17 cellular contexts compared by ENCODE assay signal in the genomic region with DNA sequence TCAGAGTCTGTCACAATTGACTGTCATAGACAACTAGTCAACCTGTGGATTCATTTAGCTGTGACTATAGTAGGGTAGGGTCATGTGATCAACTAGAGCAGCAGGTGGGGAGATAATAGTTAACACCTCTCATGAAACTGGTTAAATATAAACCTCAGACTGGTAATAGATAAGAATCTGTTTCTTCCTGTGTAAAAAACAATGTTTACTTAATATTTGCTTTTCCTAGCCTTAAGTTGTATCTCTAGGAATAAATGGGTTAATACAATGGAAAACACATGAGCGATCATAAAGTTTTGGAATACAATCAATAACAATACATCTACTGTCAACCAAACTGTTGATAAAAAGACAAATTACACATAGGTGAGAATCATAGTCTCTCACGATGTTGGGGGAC. TPM values are rescaled to one million over a fixed set of nuclear protein-coding genes. Genes with fewer than 3 reads are reported as not detected.
DNase-seq lines count a peak whose midpoint lies in the region; ATAC-seq and TF ChIP-seq lines count a peak whose summit lies in the region.
"Had no signal": no experiment of that assay in that cellular context is flagged by ENCODE, and none has a peak within 500 bp of the region (broad histone marks: within the 10 kb centered on the region; RNA-seq: fewer than 3 reads in every experiment).

No MANE protein-coding gene starts in this region.

- peaks cover 7% of the 10 kb centered on the region for H3K4me1 Mint-ChIP-seq in MCF 10A (ENCODE audit: insufficient read depth, unreplicated experiment)

- peaks cover 89% of the 10 kb centered on the region for H3K4me1 ChIP-seq in KMS-11 (ENCODE audit: low read depth, poor library complexity, severe bottlenecking)
- H3K4me1 ChIP-seq: upper lobe of left lung had no signal

- H3K27me3 ChIP-seq in KMS-11 (ENCODE audit: insufficient read depth, low read depth): no peaks in the 10 kb centered on the region
- H3K27me3 ChIP-seq: upper lobe of left lung had no signal

- POLR2A ChIA-PET in MCF 10A (lab: Yijun Ruan, JAX): no interaction called here

- no peaks in the 10 kb centered on the region for H3K79me2 ChIP-seq in KMS-11 (ENCODE audit: insufficient read depth, low read depth)

- CTCF ChIA-PET in MCF 10A (lab: Yijun Ruan, JAX): interaction anchor here (0.5 kb wide), 1 partner anchor 91 kb away, joined by 6 read pairs; no protein-coding TSS in a partner anchor

- H3K9me3 Mint-ChIP-seq in MCF 10A (ENCODE audit: unreplicated experiment): peaks cover 6% of the 10 kb centered on the region
- H3K9me3 Mint-ChIP-seq: activated T-cell treated with anti-CD3 and anti-CD28 coated beads, Interleukin-2, amount 50 U/mL, for 24 hours; stimulated activated naive CD8-positive, alpha-beta T cell treated with anti-CD3 and anti-CD28 coated beads, Interleukin-15, Interleukin-2, amounts not matched to agents 100 ng/mL and 50 ng/mL, for 24 hours had no signal

- H3K36me3 ChIP-seq in KMS-11 (ENCODE audit: insufficient read depth): no peaks in the 10 kb centered on the region
- H3K36me3 ChIP-seq: upper lobe of left lung had no signal

- H2AFZ ChIP-seq in KMS-11 (ENCODE audit: low read depth): no peak overlapping the region

- no peak overlapping the region for H3K27ac ChIP-seq in KMS-11
- H3K27ac ChIP-seq: upper lobe of left lung had no signal

- H3K4me2 ChIP-seq in KMS-11: peak overlapping the region; percentile 9; the same call in 1 of the 2 replicates

- intact Hi-C loops in cardiac septum (cut with DNase I) (no loop called here), MCF 10A (cut with micrococcal nuclease) (no loop called here)

- H3K27me3 Mint-ChIP-seq in MCF 10A (ENCODE audit: insufficient read depth, unreplicated experiment): no peaks in the 10 kb centered on the region
- H3K27me3 Mint-ChIP-seq: activated naive CD8-positive, alpha-beta T cell; activated T-cell treated with anti-CD3 and anti-CD28 coated beads, Interleukin-2, amount 50 U/mL, for 24 hours; stimulated activated naive CD8-positive, alpha-beta T cell treated with anti-CD3 and anti-CD28 coated beads, Interleukin-15, Interleukin-2, amounts not matched to agents 100 ng/mL and 50 ng/mL, for 24 hours had no signal

- H3K4me3 Mint-ChIP-seq in MCF 10A (ENCODE audit: unreplicated experiment): no peak overlapping the region
- H3K4me3 Mint-ChIP-seq: activated naive CD8-positive, alpha-beta T cell; activated T-cell treated with anti-CD3 and anti-CD28 coated beads, Interleukin-2, amount 50 U/mL, for 24 hours; HFFc6; stimulated activated naive CD8-positive, alpha-beta T cell treated with anti-CD3 and anti-CD28 coated beads, Interleukin-15, Interleukin-2, amounts not matched to agents 100 ng/mL and 50 ng/mL, for 24 hours had no signal

- DNase-seq in foreskin melanocyte (no peak), cardiac septum (ENCODE audit: low spot score) (no peak), COLO829 (ENCODE audit: low spot score) (no peak), MCF 10A (ENCODE audit: unreplicated experiment) (no peak)
- DNase-seq: activated CD4-positive, alpha-beta T cell treated with anti-CD3 and anti-CD28 coated beads, Interleukin-2, amount 50 U/mL, for 4 hours; activated T-cell treated with anti-CD3 and anti-CD28 coated beads, Interleukin-2, amount 50 U/mL, for 24 hours; DMS153; HFFc6; NCI-H1092; NCI-H774; retina; upper lobe of left lung had no signal

- no TSS peak for BruUV-seq in MCF 10A (replicated peaks; lab: Mats Ljungman, UMichigan)

- TF ChIP-seq CTCF in KMS-11 (conservative IDR thresholded peaks at IDR 0.05; ENCODE audit: low read depth, low read length): no peak
- TF ChIP-seq CTCF in MCF 10A (IDR thresholded peaks at IDR 0.05; ENCODE audit: unreplicated experiment): no peak

- H3K4me3 ChIP-seq in KMS-11 (IDR thresholded peaks at IDR 0.05; ENCODE audit: insufficient read depth, low read depth, low read length): no peak overlapping the region
- H3K4me3 ChIP-seq: upper lobe of left lung had no signal

- H3K27ac Mint-ChIP-seq in MCF 10A (ENCODE audit: low read depth, unreplicated experiment): no peak overlapping the region
- H3K27ac Mint-ChIP-seq: activated naive CD8-positive, alpha-beta T cell; activated T-cell treated with anti-CD3 and anti-CD28 coated beads, Interleukin-2, amount 50 U/mL, for 24 hours; HFFc6; stimulated activated naive CD8-positive, alpha-beta T cell treated with anti-CD3 and anti-CD28 coated beads, Interleukin-15, Interleukin-2, amounts not matched to agents 100 ng/mL and 50 ng/mL, for 24 hours had no signal

- no peak overlapping the region for H3K9ac ChIP-seq in KMS-11

- H4K20me1 ChIP-seq in KMS-11 (ENCODE audit: insufficient read depth): no peaks in the 10 kb centered on the region

- ATAC-seq in GM19324 (IDR thresholded peaks at IDR 0.05; ENCODE audit: low FRiP score, unreplicated experiment): peak; percentile 62
- ATAC-seq in HG02763 (IDR thresholded peaks at IDR 0.05; ENCODE audit: unreplicated experiment): peak; percentile 66

- no peaks in the 10 kb centered on the region for H3K36me3 Mint-ChIP-seq in MCF 10A (ENCODE audit: insufficient read depth, unreplicated experiment)
- H3K36me3 Mint-ChIP-seq: activated naive CD8-positive, alpha-beta T cell had no signal

RNA-seq across cellular contexts. Expression of gene ITGB8, which starts 43.4 kb away (rescaled TPM):
- total RNA-seq in cardiac septum: 1.5 TPM
- 25.0 and 38.1 TPM in 2 replicates for total RNA-seq in MCF 10A (2022)
- total RNA-seq: HFFc6 had no signal

Comparison
In these comparisons a context has a peak if more than half of its experiments do, and no peak if none do; other contexts are left out.
1. RNA of gene ITGB8, which starts 43.4 kb away (total RNA-seq): 25.0 to 38.1 TPM in MCF 10A; 1.5 TPM in cardiac septum (single experiment); every median in the first group is over 10 times any median in the second.